In genomic region chr14:52188381-52188780, GRCh38 we compare ENCODE assay signal across 1 cellular context.
TF ChIP-seq lines count a peak whose summit lies in the region.

No MANE protein-coding gene starts in this region.

TF ChIP-seq in HepG2, 621 proteins besides CTCF, POLR2A, EP300 and RAD21 (continued from another document):
- no peak for TF ChIP-seq BCLAF1 (IDR thresholded peaks at IDR 0.05)
- no peak for TF ChIP-seq SRF (IDR thresholded peaks at IDR 0.05; ENCODE audit: low read depth, low read length)
- TF ChIP-seq ZNF33B (CRISPR knock-in tag; IDR thresholded peaks at IDR 0.05) = no peak
- TF ChIP-seq ZNF253 (CRISPR knock-in tag; IDR thresholded peaks at IDR 0.05; ENCODE audit: borderline replicate concordance) = no peak
